1 cellular context compared by ENCODE assay signal in the genomic region with DNA sequence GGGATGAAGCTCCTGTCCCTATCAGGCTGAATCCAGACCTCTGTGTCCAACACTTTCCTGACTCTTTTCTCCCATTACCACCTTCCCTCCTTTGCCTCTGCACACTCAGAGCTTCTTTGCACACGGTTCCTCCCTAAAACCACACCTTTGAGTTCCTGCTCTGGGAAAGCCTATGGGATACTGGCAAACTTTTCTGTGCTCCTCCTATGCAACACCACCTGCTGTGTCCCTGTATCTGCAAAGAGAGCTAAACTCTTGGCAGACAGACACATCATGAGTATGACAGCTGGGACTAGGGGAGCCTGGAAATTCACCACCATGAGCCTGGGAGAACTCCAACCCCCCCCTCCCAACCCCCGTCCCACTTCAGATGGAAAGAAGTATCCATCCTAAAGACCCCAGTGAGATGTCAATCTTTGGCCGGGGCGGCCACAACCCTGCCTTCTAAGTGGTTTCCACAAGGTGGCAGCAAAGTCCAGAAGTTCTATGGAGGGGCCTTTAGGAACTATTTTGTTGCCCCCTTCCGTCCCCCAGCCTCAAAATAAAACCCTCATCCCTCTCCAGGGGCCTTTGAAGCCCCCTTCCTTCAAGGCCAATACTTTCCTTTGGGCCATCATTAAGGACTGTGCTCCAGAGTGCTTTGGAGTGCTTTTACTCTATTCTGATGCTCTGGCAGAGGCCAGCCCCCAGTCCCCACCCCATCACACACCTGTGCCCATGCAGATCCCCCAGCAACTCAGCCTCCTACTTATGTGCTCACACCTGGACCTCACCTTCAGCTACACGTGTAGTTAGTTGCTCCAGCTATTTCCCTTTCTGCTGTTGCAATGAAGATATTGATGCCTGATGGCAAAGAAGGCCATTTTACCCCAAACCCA.
TF ChIP-seq lines count a peak whose summit lies in the region.

No MANE protein-coding gene starts in this region.

TF ChIP-seq in SK-N-SH treated with all-trans-retinoic acid at 6 μM for 48 hours, 23 proteins besides CTCF, POLR2A, EP300 and RAD21 (continued from another document):
- TF ChIP-seq, protein P1, sequence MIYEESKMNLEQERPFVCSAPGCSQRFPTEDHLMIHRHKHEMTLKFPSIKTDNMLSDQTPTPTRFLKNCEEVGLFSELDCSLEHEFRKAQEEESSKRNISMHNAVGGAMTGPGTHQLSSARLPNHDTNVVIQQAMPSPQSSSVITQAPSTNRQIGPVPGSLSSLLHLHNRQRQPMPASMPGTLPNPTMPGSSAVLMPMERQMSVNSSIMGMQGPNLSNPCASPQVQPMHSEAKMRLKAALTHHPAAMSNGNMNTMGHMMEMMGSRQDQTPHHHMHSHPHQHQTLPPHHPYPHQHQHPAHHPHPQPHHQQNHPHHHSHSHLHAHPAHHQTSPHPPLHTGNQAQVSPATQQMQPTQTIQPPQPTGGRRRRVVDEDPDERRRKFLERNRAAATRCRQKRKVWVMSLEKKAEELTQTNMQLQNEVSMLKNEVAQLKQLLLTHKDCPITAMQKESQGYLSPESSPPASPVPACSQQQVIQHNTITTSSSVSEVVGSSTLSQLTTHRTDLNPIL (CRISPR knock-in tag; IDR thresholded peaks at IDR 0.05; ENCODE audit: low read depth): no peak
- TF ChIP-seq ZFP30 (CRISPR knock-in tag; IDR thresholded peaks at IDR 0.05) (no peak), RARB (CRISPR knock-in tag; IDR thresholded peaks at IDR 0.05) (no peak), GLIS3 (CRISPR knock-in tag; IDR thresholded peaks at IDR 0.05) (no peak), ARNTL (CRISPR knock-in tag; IDR thresholded peaks at IDR 0.05; ENCODE audit: borderline replicate concordance, low read depth) (no peak), CSDC2 (CRISPR knock-in tag; IDR thresholded peaks at IDR 0.05) (no peak), TCF4 (CRISPR knock-in tag; IDR thresholded peaks at IDR 0.05; ENCODE audit: borderline replicate concordance) (no peak), OSR1 (CRISPR knock-in tag; IDR thresholded peaks at IDR 0.05) (no peak), ZNF8 (CRISPR knock-in tag; IDR thresholded peaks at IDR 0.05) (no peak), ZNF70 (CRISPR knock-in tag; IDR thresholded peaks at IDR 0.05) (no peak), ZFP3 (CRISPR knock-in tag; IDR thresholded peaks at IDR 0.05) (no peak)
TF ChIP-seq in SK-N-SH treated with all-trans-retinoic acid at 6 μM for 48 hours: peak in this region for 0.
